Comparison of ENCODE assay signal across 1 cellular context in the genomic region with DNA sequence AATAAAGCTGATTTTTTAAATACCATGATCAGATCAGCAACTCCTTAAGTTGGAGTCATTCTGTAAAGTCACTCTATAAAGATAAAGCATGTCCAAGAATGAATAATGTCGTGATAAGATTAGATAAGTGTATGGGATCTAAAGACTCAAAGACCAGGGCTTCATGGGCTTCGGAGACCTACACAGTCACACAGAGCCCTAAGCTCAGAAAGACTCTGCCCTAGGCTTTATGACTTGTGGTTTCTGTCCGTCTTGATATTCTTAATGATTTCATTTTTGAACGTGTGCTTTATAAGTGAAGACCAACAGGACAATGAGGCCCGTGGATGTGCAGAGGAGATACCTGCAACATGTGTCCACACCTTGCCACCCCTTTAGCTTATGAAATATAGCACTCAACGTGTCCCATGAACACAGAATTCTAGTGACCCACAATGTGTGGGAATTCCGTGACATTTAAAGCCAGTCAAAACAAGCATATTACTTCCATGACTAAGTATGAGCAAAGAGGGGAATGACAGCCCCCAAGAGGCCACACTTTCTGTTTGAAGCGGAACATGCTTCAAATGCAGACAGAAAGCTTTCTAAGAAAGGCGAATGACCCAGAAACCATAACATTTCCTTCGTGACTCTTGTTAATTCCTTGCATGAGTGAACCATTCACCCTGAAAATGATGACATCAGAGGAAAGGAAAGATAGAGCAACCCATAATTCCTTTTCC.
A peak's percentile ranks its signal among the peaks of the same experiment; 100 is the strongest.
TF ChIP-seq lines count a peak whose summit lies in the region.

No MANE protein-coding gene starts in this region.

TF ChIP-seq in HEK293, 187 proteins besides CTCF, POLR2A, EP300 and RAD21 (continued from another document):
- TF ChIP-seq, protein P1, sequence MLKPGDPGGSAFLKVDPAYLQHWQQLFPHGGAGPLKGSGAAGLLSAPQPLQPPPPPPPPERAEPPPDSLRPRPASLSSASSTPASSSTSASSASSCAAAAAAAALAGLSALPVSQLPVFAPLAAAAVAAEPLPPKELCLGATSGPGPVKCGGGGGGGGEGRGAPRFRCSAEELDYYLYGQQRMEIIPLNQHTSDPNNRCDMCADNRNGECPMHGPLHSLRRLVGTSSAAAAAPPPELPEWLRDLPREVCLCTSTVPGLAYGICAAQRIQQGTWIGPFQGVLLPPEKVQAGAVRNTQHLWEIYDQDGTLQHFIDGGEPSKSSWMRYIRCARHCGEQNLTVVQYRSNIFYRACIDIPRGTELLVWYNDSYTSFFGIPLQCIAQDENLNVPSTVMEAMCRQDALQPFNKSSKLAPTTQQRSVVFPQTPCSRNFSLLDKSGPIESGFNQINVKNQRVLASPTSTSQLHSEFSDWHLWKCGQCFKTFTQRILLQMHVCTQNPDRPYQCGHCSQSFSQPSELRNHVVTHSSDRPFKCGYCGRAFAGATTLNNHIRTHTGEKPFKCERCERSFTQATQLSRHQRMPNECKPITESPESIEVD (tag by site-specific recombination; IDR thresholded peaks at IDR 0.05): 0 out of 2 replicates have a peak, but pooled peaks have one; percentile 25
- TF ChIP-seq ZNF600 (tag by site-specific recombination; IDR thresholded peaks at IDR 0.05) (0 out of 2 replicates have a peak, but pooled peaks have one; percentile 40), SCRT2 (tag by site-specific recombination; IDR thresholded peaks at IDR 0.05) (0 out of 2 replicates have a peak, but pooled peaks have one; percentile 24), ZNF629 (tag by site-specific recombination; IDR thresholded peaks at IDR 0.05) (peak; percentile 21; the same call in 1 of the 2 replicates)
